1 cellular context compared by ENCODE assay signal in the genomic region with DNA sequence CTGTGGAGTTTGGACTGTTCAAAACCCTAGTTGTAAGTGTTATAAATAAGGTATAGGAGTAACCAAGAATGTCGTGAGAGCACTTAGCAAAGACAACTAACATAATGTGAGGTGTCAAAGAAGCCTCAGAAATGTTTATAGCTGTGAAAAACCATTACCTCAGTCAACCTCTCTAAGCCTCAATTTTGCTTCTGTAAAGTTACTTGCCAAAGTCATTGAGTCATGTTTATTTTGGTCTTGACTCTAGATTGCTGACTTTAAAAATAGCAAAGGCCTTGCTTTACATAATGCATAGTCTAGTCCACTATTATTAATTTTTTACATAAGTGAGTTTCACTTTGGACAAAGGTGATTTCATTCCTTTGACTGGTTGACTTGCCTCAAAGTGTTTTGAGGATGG.
TF ChIP-seq lines count a peak whose summit lies in the region.

No MANE protein-coding gene starts in this region.

TF ChIP-seq in GM12878, 131 proteins besides CTCF, POLR2A, EP300 and RAD21 (continued from another document):
- TF ChIP-seq MTA2 (IDR thresholded peaks at IDR 0.05; ENCODE audit: low read depth) (peak; percentile 75; the same call in 1 of the 2 replicates), CHD4 (IDR thresholded peaks at IDR 0.05) (no peak), MTA3 (IDR thresholded peaks at IDR 0.05; ENCODE audit: borderline replicate concordance, low read length) (peak; percentile 65; the same call in 1 of the 2 replicates), CHD1 (IDR thresholded peaks at IDR 0.05; ENCODE audit: low read depth, low read length) (no peak), ZBTB4 (CRISPR knock-in tag; IDR thresholded peaks at IDR 0.05) (no peak), RELA (IDR thresholded peaks at IDR 0.05; ENCODE audit: borderline replicate concordance, partially characterized antibody) (no peak), JUND (IDR thresholded peaks at IDR 0.05; ENCODE audit: low read depth, low read length) (no peak; the same call in 1 of the 2 replicates), TCF3 (IDR thresholded peaks at IDR 0.05; ENCODE audit: borderline replicate concordance, insufficient read depth, low read depth, low read length) (no peak), BRCA1 (IDR thresholded peaks at IDR 0.05; ENCODE audit: low read depth, low read length) (no peak), EED (IDR thresholded peaks at IDR 0.05; ENCODE audit: low read depth) (0 out of 2 replicates have a peak, but pooled peaks have one; percentile 32), ATF7 (IDR thresholded peaks at IDR 0.05; ENCODE audit: low read depth) (peak; percentile 94), ATF2 (IDR thresholded peaks at IDR 0.05; ENCODE audit: low read length) (peak; percentile 93), FOXM1 (IDR thresholded peaks at IDR 0.05; ENCODE audit: low read depth, low read length) (peak; percentile 89; the same call in 1 of the 2 replicates), IKZF1 (conservative IDR thresholded peaks at IDR 0.05) (peak; percentile 44; the same call in 1 of the 2 replicates), NRF1 (conservative IDR thresholded peaks at IDR 0.05; ENCODE audit: low read depth, low read length) (no peak), MEF2B (IDR thresholded peaks at IDR 0.05; ENCODE audit: partially characterized antibody, poor library complexity, severe bottlenecking) (peak; percentile 83), RAD51 (IDR thresholded peaks at IDR 0.05) (no peak), ZNF622 (IDR thresholded peaks at IDR 0.05) (no peak), SMAD5 (IDR thresholded peaks at IDR 0.05; ENCODE audit: low read depth) (no peak), TCF7 (IDR thresholded peaks at IDR 0.05; ENCODE audit: borderline replicate concordance) (no peak), MXI1 (IDR thresholded peaks at IDR 0.05; ENCODE audit: low read depth, low read length) (no peak), GATAD2B (conservative IDR thresholded peaks at IDR 0.05; ENCODE audit: low read depth) (no peak), HDGF (IDR thresholded peaks at IDR 0.05) (no peak), DPF2 (IDR thresholded peaks at IDR 0.05) (peak; percentile 58; the same call in 1 of the 2 replicates), WRNIP1 (IDR thresholded peaks at IDR 0.05; ENCODE audit: borderline replicate concordance, low read depth, low read length) (no peak), SPI1 (IDR thresholded peaks at IDR 0.05; ENCODE audit: borderline replicate concordance, insufficient read depth, low read depth, low read length) (no peak), FOS (IDR thresholded peaks at IDR 0.05; ENCODE audit: borderline replicate concordance, extremely low read depth, insufficient read length) (no peak), SKIL (IDR thresholded peaks at IDR 0.05; ENCODE audit: low read depth, poor library complexity, severe bottlenecking) (peak; percentile 71), BACH1 (IDR thresholded peaks at IDR 0.05; ENCODE audit: borderline replicate concordance) (peak; percentile 12; the same call in 1 of the 2 replicates)
- TF ChIP-seq, protein P1, sequence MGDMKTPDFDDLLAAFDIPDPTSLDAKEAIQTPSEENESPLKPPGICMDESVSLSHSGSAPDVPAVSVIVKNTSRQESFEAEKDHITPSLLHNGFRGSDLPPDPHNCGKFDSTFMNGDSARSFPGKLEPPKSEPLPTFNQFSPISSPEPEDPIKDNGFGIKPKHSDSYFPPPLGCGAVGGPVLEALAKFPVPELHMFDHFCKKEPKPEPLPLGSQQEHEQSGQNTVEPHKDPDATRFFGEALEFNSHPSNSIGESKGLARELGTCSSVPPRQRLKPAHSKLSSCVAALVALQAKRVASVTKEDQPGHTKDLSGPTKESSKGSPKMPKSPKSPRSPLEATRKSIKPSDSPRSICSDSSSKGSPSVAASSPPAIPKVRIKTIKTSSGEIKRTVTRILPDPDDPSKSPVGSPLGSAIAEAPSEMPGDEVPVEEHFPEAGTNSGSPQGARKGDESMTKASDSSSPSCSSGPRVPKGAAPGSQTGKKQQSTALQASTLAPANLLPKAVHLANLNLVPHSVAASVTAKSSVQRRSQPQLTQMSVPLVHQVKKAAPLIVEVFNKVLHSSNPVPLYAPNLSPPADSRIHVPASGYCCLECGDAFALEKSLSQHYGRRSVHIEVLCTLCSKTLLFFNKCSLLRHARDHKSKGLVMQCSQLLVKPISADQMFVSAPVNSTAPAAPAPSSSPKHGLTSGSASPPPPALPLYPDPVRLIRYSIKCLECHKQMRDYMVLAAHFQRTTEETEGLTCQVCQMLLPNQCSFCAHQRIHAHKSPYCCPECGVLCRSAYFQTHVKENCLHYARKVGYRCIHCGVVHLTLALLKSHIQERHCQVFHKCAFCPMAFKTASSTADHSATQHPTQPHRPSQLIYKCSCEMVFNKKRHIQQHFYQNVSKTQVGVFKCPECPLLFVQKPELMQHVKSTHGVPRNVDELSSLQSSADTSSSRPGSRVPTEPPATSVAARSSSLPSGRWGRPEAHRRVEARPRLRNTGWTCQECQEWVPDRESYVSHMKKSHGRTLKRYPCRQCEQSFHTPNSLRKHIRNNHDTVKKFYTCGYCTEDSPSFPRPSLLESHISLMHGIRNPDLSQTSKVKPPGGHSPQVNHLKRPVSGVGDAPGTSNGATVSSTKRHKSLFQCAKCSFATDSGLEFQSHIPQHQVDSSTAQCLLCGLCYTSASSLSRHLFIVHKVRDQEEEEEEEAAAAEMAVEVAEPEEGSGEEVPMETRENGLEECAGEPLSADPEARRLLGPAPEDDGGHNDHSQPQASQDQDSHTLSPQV (IDR thresholded peaks at IDR 0.05): no peak
- TF ChIP-seq, protein P2, sequence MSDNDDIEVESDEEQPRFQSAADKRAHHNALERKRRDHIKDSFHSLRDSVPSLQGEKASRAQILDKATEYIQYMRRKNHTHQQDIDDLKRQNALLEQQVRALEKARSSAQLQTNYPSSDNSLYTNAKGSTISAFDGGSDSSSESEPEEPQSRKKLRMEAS (IDR thresholded peaks at IDR 0.05; ENCODE audit: low read depth, low read length): no peak
TF ChIP-seq in GM12878: peak in this region for 23.
